Comparison of ENCODE assay signal across 22 cellular contexts in genomic region chrX:108224218-108224617, GRCh38.
DNase-seq lines count a peak whose midpoint lies in the region; ATAC-seq and TF ChIP-seq lines count a peak whose summit lies in the region.
"Had no signal": no experiment of that assay in that cellular context is flagged by ENCODE, and none has a peak within 500 bp of the region (broad histone marks: within the 10 kb centered on the region; RNA-seq: fewer than 3 reads in every experiment).

No MANE protein-coding gene starts in this region.

- H4K20me1 ChIP-seq in osteoblast (ENCODE audit: insufficient read depth, low read length): no peaks in the 10 kb centered on the region

- no TSS peak for BruUV-seq in Panc1 (replicated peaks; lab: Mats Ljungman, UMichigan)

- H3K4me3 ChIP-seq in Panc1 (ENCODE audit: low read depth in 2 of 2, low read length in 2 of 2): no peak overlapping the region
- no peak overlapping the region for H3K4me3 ChIP-seq in osteoblast (ENCODE audit: insufficient read depth, low read length)
- H3K4me3 ChIP-seq: body of pancreas, left ventricle myocardium inferior, psoas muscle, tibial nerve had no signal

- no peak for TF ChIP-seq CTCF in Panc1 (IDR thresholded peaks at IDR 0.05)
- TF ChIP-seq CTCF in osteoblast (IDR thresholded peaks at IDR 0.05; ENCODE audit: extremely low read depth, low read depth, low read length): no peak

- H3K27me3 ChIP-seq in Panc1 (ENCODE audit: control insufficient read depth, insufficient read depth, low read length): no peaks in the 10 kb centered on the region
- H3K27me3 ChIP-seq in osteoblast (ENCODE audit: insufficient read depth, low read length): peaks cover 32% of the 10 kb centered on the region
- H3K27me3 ChIP-seq: body of pancreas had no signal

- ATAC-seq in GM18909 (IDR thresholded peaks at IDR 0.05; ENCODE audit: poor library complexity, unreplicated experiment): peak; percentile 23
- peak; percentile 27 for ATAC-seq in HG03097 (IDR thresholded peaks at IDR 0.05; ENCODE audit: low FRiP score, unreplicated experiment)
- peak; percentile 58; the same call in 1 of the 2 replicates for ATAC-seq in Panc1
- ATAC-seq: activated CD8-positive, alpha-beta memory T cell treated with anti-CD3 and anti-CD28 coated beads, Interleukin-2, amount 10 ng/mL, durations not matched to agents 7 days and 5 days; body of pancreas; effector memory CD8-positive, alpha-beta T cell; stimulated activated naive CD8-positive, alpha-beta T cell treated with anti-CD3 and anti-CD28 coated beads, Interleukin-15, Interleukin-2, amounts not matched to agents 100 U/mL and 50 U/mL, for 24 hours had no signal

- DNase-seq in Panc1 (ENCODE audit: low read depth, low spot score) (no peak), osteoblast (ENCODE audit: insufficient read length, low spot score, missing footprints) (peak; percentile 51), kidney glomerular epithelial cell (lab: John Stamatoyannopoulos, UW) (no peak), NCI-H2196 (lab: John Stamatoyannopoulos, UW; ENCODE audit: unreplicated experiment) (no peak), head of caudate nucleus (no peak), activated gamma-delta T cell (lab: John Stamatoyannopoulos, UW) (no peak)
- DNase-seq: activated CD4-positive, alpha-beta T cell treated with anti-CD3 and anti-CD28 coated beads for 48 hours; activated CD8-positive, alpha-beta memory T cell treated with anti-CD3 and anti-CD28 coated beads, Interleukin-2, amount 10 ng/mL, durations not matched to agents 7 days and 5 days; CD4-positive, alpha-beta T cell; effector memory CD8-positive, alpha-beta T cell; NCI-H1417 treated with DMSO at 0.1 percent for 48 hours; psoas muscle; Right ventricle myocardium superior; stimulated activated CD4-positive, alpha-beta T cell treated with anti-CD3 and anti-CD28 coated beads, Interleukin-4, amount 100 ng/mL, for 1 hour; stimulated activated naive CD8-positive, alpha-beta T cell treated with anti-CD3 and anti-CD28 coated beads, Interleukin-15, Interleukin-2, amounts not matched to agents 100 U/mL and 50 U/mL, for 24 hours; SW 1271 had no signal

- H3K27ac ChIP-seq in Panc1 (ENCODE audit: low read length) (no peak overlapping the region), osteoblast (ENCODE audit: low read depth, low read length) (no peak overlapping the region)
- H3K27ac ChIP-seq: body of pancreas, HL-60, left ventricle myocardium inferior, psoas muscle, tibial nerve had no signal

- no peak overlapping the region for H3K4me2 ChIP-seq in osteoblast (ENCODE audit: insufficient read depth, low read length)

- intact Hi-C loops in Panc1 (cut with micrococcal nuclease; ENCODE audit: unreplicated experiment): loop anchor here (2.0 to 10.0 kb wide), 2 partner anchors 81 to 313 kb away; no protein-coding TSS in a partner anchor
- intact Hi-C loops in head of caudate nucleus (cut with DNase I): loop anchor here (5.0 kb wide), 1 partner anchor 313 kb away; no protein-coding TSS in a partner anchor

- no peaks in the 10 kb centered on the region for H3K79me2 ChIP-seq in osteoblast (ENCODE audit: insufficient read depth, low read length)

- POLR2A ChIA-PET in Panc1 (lab: Charles Lee): interaction anchor here (0.6 kb wide), 1 partner anchor 89 kb away, joined by 3 read pairs; no protein-coding TSS in a partner anchor

- H3K36me3 ChIP-seq in Panc1 (ENCODE audit: control insufficient read depth, insufficient read depth, low read length) (no peaks in the 10 kb centered on the region), osteoblast (ENCODE audit: insufficient read depth, low read length) (no peaks in the 10 kb centered on the region)
- H3K36me3 ChIP-seq: left ventricle myocardium inferior, tibial nerve had no signal

- H2AFZ ChIP-seq in osteoblast (ENCODE audit: low read length): no peak overlapping the region

- CTCF ChIA-PET in Panc1 (lab: Charles Lee): interaction anchor here (0.6 to 1.4 kb wide), 4 partner anchors 29 to 313 kb away, joined by 3 to 7 read pairs (median 4); no protein-coding TSS in a partner anchor

- in situ Hi-C loops in Panc1 (cut with HindIII; ENCODE audit: low pct_unique_long_range_greater_than_20kb, low sequenced_read_pairs): no loop called here

- H3K4me1 ChIP-seq in Panc1 (ENCODE audit: control insufficient read depth, insufficient read depth, low read length) (no peaks in the 10 kb centered on the region), osteoblast (ENCODE audit: insufficient read depth, low read length) (no peaks in the 10 kb centered on the region)
- H3K4me1 ChIP-seq: body of pancreas, psoas muscle, tibial nerve had no signal

- H3K9me3 ChIP-seq in Panc1 (ENCODE audit: control insufficient read depth, insufficient read depth, low read depth, low read length): no peaks in the 10 kb centered on the region
- H3K9me3 ChIP-seq in osteoblast (ENCODE audit: low read depth, low read length): no peaks in the 10 kb centered on the region
- H3K9me3 ChIP-seq: body of pancreas, left ventricle myocardium inferior, psoas muscle, tibial nerve had no signal
